ENCODE assay signal across 13 cellular contexts in the genomic region with DNA sequence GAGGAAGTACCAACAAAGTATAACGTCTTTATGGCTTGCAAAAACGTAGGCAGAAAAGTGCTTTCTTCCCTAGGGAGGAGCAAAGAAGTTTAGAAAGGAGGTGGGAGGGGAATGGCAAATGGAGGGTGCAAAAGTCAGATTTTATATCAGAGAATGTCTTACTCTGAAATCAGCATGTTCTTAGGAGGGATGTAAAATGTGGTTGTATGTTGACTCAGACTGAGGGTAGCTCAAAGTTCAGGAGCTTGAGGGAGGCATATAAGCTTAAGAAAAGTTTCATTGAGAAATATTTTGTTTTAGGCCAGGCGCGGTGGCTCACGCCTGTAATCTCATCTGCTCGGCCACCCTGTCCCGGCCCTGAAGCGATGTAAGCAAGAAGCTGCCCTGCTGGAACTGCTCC. TPM values are rescaled to one million over a fixed set of nuclear protein-coding genes. Genes with fewer than 3 reads are reported as not detected.
DNase-seq lines count a peak whose midpoint lies in the region; ATAC-seq, FAIRE-seq and TF ChIP-seq lines count a peak whose summit lies in the region.
"Had no signal": no experiment of that assay in that cellular context is flagged by ENCODE, and none has a peak within 500 bp of the region (broad histone marks: within the 10 kb centered on the region; RNA-seq: fewer than 3 reads in every experiment).

No MANE protein-coding gene starts in this region.

- H4K20me1 ChIP-seq in HepG2 (ENCODE audit: insufficient read depth, low read length): no peaks in the 10 kb centered on the region

- no peak for TF ChIP-seq RAD21 in HepG2 (CRISPR knock-in tag; IDR thresholded peaks at IDR 0.05)

- intact Hi-C loops in HepG2 (cut with micrococcal nuclease; ENCODE audit: unreplicated experiment): no loop called here
- intact Hi-C loops in right lobe of liver (cut with DNase I): no loop called here
- intact Hi-C loops in left colon (cut with DNase I, micrococcal nuclease): no loop called here
- intact Hi-C loops in transverse colon (cut with DNase I; ENCODE audit: low total_unique reads): no loop called here
- intact Hi-C loops in tibial artery (cut with DNase I; ENCODE audit: low total_unique reads): no loop called here

- H3K9me3 Mint-ChIP-seq in activated naive CD8-positive, alpha-beta T cell treated with anti-CD3 and anti-CD28 coated beads for 36 hours: peaks cover 2% of the 10 kb centered on the region

- in situ Hi-C loops in HepG2 (cut with HindIII; ENCODE audit: extremely low pct_ligation_motif_present, low pct_unique_long_range_greater_than_20kb): no loop called here
- in situ Hi-C loops in transverse colon (cut with MboI; ENCODE audit: low pct_ligation_motif_present in 1 of 4, low pct_unique_long_range_greater_than_20kb in 1 of 4, low sequenced_read_pairs in 3 of 4): no loop called here

- H3K27me3 ChIP-seq in HepG2 (ENCODE audit: control insufficient read depth in 1 of 2, insufficient read depth in 2 of 2, low read length in 2 of 2) (no peaks in the 10 kb centered on the region), right lobe of liver (no peaks in the 10 kb centered on the region), transverse colon (no peaks in the 10 kb centered on the region), tibial artery (no peaks in the 10 kb centered on the region)
- H3K27me3 ChIP-seq: right atrium auricular region had no signal

- no peak for FAIRE-seq in HepG2 (lab: Jason Lieb, UNC)
- FAIRE-seq: kidney had no signal

- H3K27ac Mint-ChIP-seq in activated naive CD8-positive, alpha-beta T cell treated with anti-CD3 and anti-CD28 coated beads for 36 hours: no peak overlapping the region
- H3K27ac Mint-ChIP-seq: activated T-helper 1 cell treated with anti-CD3 and anti-CD28 coated beads, Interleukin-12 subunit alpha, Interleukin-12 subunit beta, Interleukin-2, Interleukin-4 antibody, amounts not matched to agents 30 ng/mL and 10 ng/mL and 1 ng/mL, durations not matched to agents 14 hours and 24 hours and 36 hours had no signal

- H3K4me3 Mint-ChIP-seq in activated naive CD8-positive, alpha-beta T cell treated with anti-CD3 and anti-CD28 coated beads for 36 hours: peak overlapping the region; percentile 98

- TF ChIP-seq EP300 in HepG2 (IDR thresholded peaks at IDR 0.05; ENCODE audit: low read depth in 2 of 2, low read length in 2 of 2): no peak
- TF ChIP-seq EP300 in HepG2 (CRISPR knock-in tag; IDR thresholded peaks at IDR 0.05; ENCODE audit: borderline replicate concordance): no peak
- TF ChIP-seq EP300 in transverse colon (IDR thresholded peaks at IDR 0.05; ENCODE audit: low read depth): no peak

- peaks cover 45% of the 10 kb centered on the region for H3K9me3 ChIP-seq in HepG2 (ENCODE audit: low read length)
- no peaks in the 10 kb centered on the region for H3K9me3 ChIP-seq in right lobe of liver
- no peaks in the 10 kb centered on the region for H3K9me3 ChIP-seq in transverse colon
- H3K9me3 ChIP-seq in tibial artery: no peaks in the 10 kb centered on the region
- H3K9me3 ChIP-seq: right atrium auricular region had no signal

- peak overlapping the region; percentile 66; the same call in 1 of the 2 replicates for H3K4me2 ChIP-seq in HepG2 (ENCODE audit: low read depth, low read length)

- POLR2A ChIA-PET in HepG2 (lab: Yijun Ruan, JAX): interaction anchor here (3.6 kb wide), 1 partner anchor 27 kb away, joined by 17 read pairs; no protein-coding TSS in a partner anchor

- H3K4me3 ChIP-seq in HepG2 (replicated peaks in 1 of 3; ENCODE audit: insufficient read depth in 1 of 3, low read depth in 2 of 3, low read length in 3 of 3) (no peak overlapping the region), right lobe of liver (no peak overlapping the region), transverse colon (no peak overlapping the region), tibial artery (no peak overlapping the region)

- H3K27me3 Mint-ChIP-seq in activated naive CD8-positive, alpha-beta T cell treated with anti-CD3 and anti-CD28 coated beads for 36 hours: no peaks in the 10 kb centered on the region

- BruUV-seq in HepG2 (replicated peaks; lab: Mats Ljungman, UMichigan): no TSS peak

- TF ChIP-seq CTCF in HepG2 (CRISPR knock-in tag; IDR thresholded peaks at IDR 0.05) (no peak), right lobe of liver (IDR thresholded peaks at IDR 0.05) (no peak), transverse colon (IDR thresholded peaks at IDR 0.05) (no peak), tibial artery (IDR thresholded peaks at IDR 0.05) (no peak)

- no peak for TF ChIP-seq POLR2A in HepG2 (IDR thresholded peaks at IDR 0.05; ENCODE audit: insufficient read depth in 1 of 2, low read depth in 2 of 2, low read length in 2 of 2)
- no peak for TF ChIP-seq POLR2A in right lobe of liver (IDR thresholded peaks at IDR 0.05)
- TF ChIP-seq POLR2A in transverse colon (IDR thresholded peaks at IDR 0.05): no peak

- H3K36me3 ChIP-seq in HepG2 (replicated peaks in 1 of 2; ENCODE audit: control insufficient read depth in 1 of 2, insufficient read depth in 2 of 2, low read length in 2 of 2) (no peaks in the 10 kb centered on the region; a peak in 1 of 5 replicates), right lobe of liver (no peaks in the 10 kb centered on the region), transverse colon (no peaks in the 10 kb centered on the region), tibial artery (no peaks in the 10 kb centered on the region)
- H3K36me3 ChIP-seq: right atrium auricular region had no signal

- H3K4me1 Mint-ChIP-seq in activated naive CD8-positive, alpha-beta T cell treated with anti-CD3 and anti-CD28 coated beads for 36 hours: peaks cover 16% of the 10 kb centered on the region

- H3K9ac ChIP-seq in HepG2 (ENCODE audit: insufficient read depth, low read depth, low read length): no peak overlapping the region

- CTCF ChIA-PET in HepG2 (lab: Yijun Ruan, JAX; ENCODE audit: low intra/inter-chr PET ratio, low total read pairs): no interaction called here

- H3K27ac ChIP-seq in HepG2 (ENCODE audit: extremely low read length, insufficient read depth, low read length) (no peak overlapping the region), right lobe of liver (no peak overlapping the region), transverse colon (peak overlapping the region in 3 of 4 donors; percentile 69 to 76 (median 74)), tibial artery (no peak overlapping the region)

- no peak overlapping the region for H2AFZ ChIP-seq in HepG2 (ENCODE audit: low read length)

- ATAC-seq in HepG2 (no peak), right lobe of liver (no peak), left colon (peak; percentile 53), GM18873 (IDR thresholded peaks at IDR 0.05; ENCODE audit: low FRiP score, unreplicated experiment) (no peak), HG03460 (IDR thresholded peaks at IDR 0.05; ENCODE audit: unreplicated experiment) (no peak)

- peaks cover 49% of the 10 kb centered on the region for H3K36me3 Mint-ChIP-seq in activated naive CD8-positive, alpha-beta T cell treated with anti-CD3 and anti-CD28 coated beads for 36 hours

- peaks cover 8% of the 10 kb centered on the region for H3K4me1 ChIP-seq in HepG2 (ENCODE audit: insufficient read depth, low read length)
- no peaks in the 10 kb centered on the region for H3K4me1 ChIP-seq in right lobe of liver
- H3K4me1 ChIP-seq in transverse colon: peaks cover 0 to 12% (median 6%) of the 10 kb centered on the region in 4 donors
- H3K4me1 ChIP-seq in tibial artery: peaks cover 0 to 17% (median 5%) of the 10 kb centered on the region in 4 donors
- H3K4me1 ChIP-seq: right atrium auricular region had no signal

- DNase-seq in HepG2 (ENCODE audit: low spot score) (no peak), right lobe of liver (no peak), left colon (peak in 1 of 2 donors; percentile 17), transverse colon (peak; percentile 25), tibial artery (no peak)
- DNase-seq in activated naive CD8-positive, alpha-beta T cell treated with anti-CD3 and anti-CD28 coated beads for 36 hours: no peak
- DNase-seq: effector CD4-positive, alpha-beta T cell; kidney; NCI-H510A had no signal

- H3K79me2 ChIP-seq in HepG2 (ENCODE audit: insufficient read depth, low read length): peaks cover 6% of the 10 kb centered on the region

- 52% methylated on average over 4 of the region's 8 CpGs for WGBS in HepG2 (ENCODE audit: low lambda C conversion rate)
- WGBS in right lobe of liver (ENCODE audit: insufficient coverage, low coverage, low lambda C conversion rate, missing lambda C conversion rate): 30% methylated on average over 5 of the region's 8 CpGs
- 35 to 44% methylated on average over 8 of the region's 8 CpGs for whole genome bisulfite sequencing in transverse colon (ENCODE audit: low coverage in 1 of 2), 2 donors

RNA-seq across cellular contexts. Expression of a gene that starts 1.7 kb away (rescaled TPM):
- 3.8 and 4.0 TPM in 2 replicates for total RNA-seq in HepG2 (2016; rRNA removed; fragmentation: Illumina TruSeq; extraction: Trizol)
- total RNA-seq in HepG2 (2016; cell fraction: cytosol; rRNA removed; fragmentation: Illumina TruSeq; extraction: Trizol; ENCODE audit: low read depth): 1.7 and 2.1 TPM in 2 replicates
- 4.3 and 4.9 TPM in 2 replicates for total RNA-seq in HepG2 (2016; cell fraction: insoluble cytoplasmic fraction; rRNA removed; fragmentation: Illumina TruSeq; extraction: Trizol)
- total RNA-seq in HepG2 (2016; cell fraction: membrane; rRNA removed; fragmentation: Illumina TruSeq; extraction: Trizol): 2.7 and 3.0 TPM in 2 replicates
- total RNA-seq in HepG2 (2016; cell fraction: nucleus; rRNA removed; fragmentation: Illumina TruSeq; extraction: Trizol): 6.1 and 8.8 TPM in 2 replicates
- polyA plus RNA-seq in HepG2 (2011; rRNA removed): 1.4 and 2.1 TPM in 2 replicates
- polyA plus RNA-seq in HepG2 (2011; cell fraction: cytosol; rRNA removed): 1.1 and 1.3 TPM in 2 replicates
- polyA plus RNA-seq in HepG2 (2011; cell fraction: nucleus; rRNA removed): 2.9 and 3.2 TPM in 2 replicates
- polyA plus RNA-seq in HepG2 (2012): 0.97 and 1.4 TPM in 2 replicates
- polyA plus RNA-seq in HepG2 (2016; cell fraction: cytosol; fragmentation: Illumina TruSeq; extraction: Trizol; ENCODE audit: low read depth): 0.36 and 0.53 TPM in 2 replicates
- polyA plus RNA-seq in HepG2 (2016; cell fraction: insoluble cytoplasmic fraction; fragmentation: Illumina TruSeq; extraction: Trizol; ENCODE audit: low read depth): 2.7 and 3.8 TPM in 2 replicates
- polyA plus RNA-seq in HepG2 (2016; cell fraction: membrane; fragmentation: Illumina TruSeq; extraction: Trizol; ENCODE audit: low read depth): 0.69 and 1.7 TPM in 2 replicates
- polyA plus RNA-seq in HepG2 (2016; cell fraction: nucleus; fragmentation: Illumina TruSeq; extraction: Trizol; ENCODE audit: insufficient read depth, low read depth): 12.1 and 12.9 TPM in 2 replicates
- 2.0 TPM in 1 of 2 replicates, not detected in the other for polyA minus RNA-seq in HepG2 (2011; rRNA and poly(A)+ RNA removed; ENCODE audit: low replicate concordance)
- polyA minus RNA-seq in HepG2 (2011; cell fraction: cytosol; rRNA and poly(A)+ RNA removed): 1.7 and 1.8 TPM in 2 replicates
- polyA minus RNA-seq in HepG2 (2011; cell fraction: nucleus; rRNA and poly(A)+ RNA removed): 6.5 and 6.7 TPM in 2 replicates
- under 1 TPM; 0.18 to 0.54 (median 0.24) TPM for total RNA-seq in right lobe of liver
- 10 to 100 TPM; 19.6 to 20.8 TPM for total RNA-seq in activated naive CD8-positive, alpha-beta T cell treated with anti-CD3 and anti-CD28 coated beads for 36 hours
- 1 to 10 TPM; 3.2 to 3.4 TPM for total RNA-seq in left colon
- 10 to 100 TPM in 1 of 4 donors, 1 to 10 TPM in 3; 3.4 to 24.5 (median 7.0) TPM for total RNA-seq in transverse colon

RNA-seq across cellular contexts. Expression of a gene that starts 40.2 kb away (rescaled TPM):
- total RNA-seq in HepG2 (2016; rRNA removed; fragmentation: Illumina TruSeq; extraction: Trizol) (7.2 and 9.1 TPM in 2 replicates), right lobe of liver (1 to 10 TPM in 5 of 6 experiments, under 1 TPM in 1; 1.00 to 3.3 (median 2.5) TPM), left colon (1 to 10 TPM; 4.7 to 4.8 TPM), transverse colon (1 to 10 TPM in 3 of 4 donors, not detected in 1; 4.8 to 6.0 (median 5.5) TPM)
- 2.6 and 4.8 TPM in 2 replicates for total RNA-seq in HepG2 (2016; cell fraction: cytosol; rRNA removed; fragmentation: Illumina TruSeq; extraction: Trizol; ENCODE audit: low read depth)
- total RNA-seq in HepG2 (2016; cell fraction: insoluble cytoplasmic fraction; rRNA removed; fragmentation: Illumina TruSeq; extraction: Trizol): 8.5 and 8.9 TPM in 2 replicates
- total RNA-seq in HepG2 (2016; cell fraction: membrane; rRNA removed; fragmentation: Illumina TruSeq; extraction: Trizol): 3.3 and 4.3 TPM in 2 replicates
- total RNA-seq in HepG2 (2016; cell fraction: nucleus; rRNA removed; fragmentation: Illumina TruSeq; extraction: Trizol): 8.9 and 12.3 TPM in 2 replicates
- 2.0 and 2.1 TPM in 2 replicates for polyA plus RNA-seq in HepG2 (2011; rRNA removed)
- 0.39 and 1.2 TPM in 2 replicates for polyA plus RNA-seq in HepG2 (2011; cell fraction: cytosol; rRNA removed)
- polyA plus RNA-seq in HepG2 (2011; cell fraction: nucleus; rRNA removed): 2.2 and 3.2 TPM in 2 replicates
- polyA plus RNA-seq in HepG2 (2012): 1.8 and 2.7 TPM in 2 replicates
- polyA plus RNA-seq in HepG2 (2016; cell fraction: cytosol; fragmentation: Illumina TruSeq; extraction: Trizol; ENCODE audit: low read depth): 1.3 and 1.6 TPM in 2 replicates
- 4.8 and 5.1 TPM in 2 replicates for polyA plus RNA-seq in HepG2 (2016; cell fraction: insoluble cytoplasmic fraction; fragmentation: Illumina TruSeq; extraction: Trizol; ENCODE audit: low read depth)
- 2.1 and 2.5 TPM in 2 replicates for polyA plus RNA-seq in HepG2 (2016; cell fraction: membrane; fragmentation: Illumina TruSeq; extraction: Trizol; ENCODE audit: low read depth)
- 20.8 and 26.5 TPM in 2 replicates for polyA plus RNA-seq in HepG2 (2016; cell fraction: nucleus; fragmentation: Illumina TruSeq; extraction: Trizol; ENCODE audit: insufficient read depth, low read depth)
- 0.05 and 1.5 TPM in 2 replicates for polyA minus RNA-seq in HepG2 (2011; rRNA and poly(A)+ RNA removed; ENCODE audit: low replicate concordance)
- polyA minus RNA-seq in HepG2 (2011; cell fraction: cytosol; rRNA and poly(A)+ RNA removed): 0.49 and 1.3 TPM in 2 replicates
- polyA minus RNA-seq in HepG2 (2011; cell fraction: nucleus; rRNA and poly(A)+ RNA removed): 2.8 and 3.5 TPM in 2 replicates
- total RNA-seq in activated naive CD8-positive, alpha-beta T cell treated with anti-CD3 and anti-CD28 coated beads for 36 hours: 10 to 100 TPM; 12.2 to 13.9 TPM

Comparison
In these comparisons a context has a peak if more than half of its experiments do, and no peak if none do; other contexts are left out.
1. H3K27ac ChIP-seq: peak in transverse colon (3 of 4); none in HepG2 (single experiment), right lobe of liver (0 of 3) and tibial artery (0 of 2).